ENCODE assay signal across 26 cellular contexts in genomic region chr5:149681252-149681651, GRCh38. TPM values are rescaled to one million over a fixed set of nuclear protein-coding genes. Genes with fewer than 3 reads are reported as not detected.
A peak's percentile ranks its signal among the peaks of the same experiment; 100 is the strongest.
DNase-seq lines count a peak whose midpoint lies in the region; FAIRE-seq and TF ChIP-seq lines count a peak whose summit lies in the region.
"Had no signal": no experiment of that assay in that cellular context is flagged by ENCODE, and none has a peak within 500 bp of the region (broad histone marks: within the 10 kb centered on the region; RNA-seq: fewer than 3 reads in every experiment).

No MANE protein-coding gene starts in this region.

- no peak for TF ChIP-seq POLR2A in GM12892 (IDR thresholded peaks at IDR 0.05; ENCODE audit: low read depth, low read length)

- H3K27me3 ChIP-seq in mucosa of rectum (ENCODE audit: control insufficient read depth in 2 of 2, insufficient read depth in 2 of 2, low read length in 2 of 2), result no peaks in the 10 kb centered on the region
- H3K27me3 ChIP-seq: gastroesophageal sphincter, Peyer's patch, transverse colon had no signal

- peaks cover 7 to 9% of the 10 kb centered on the region in 2 donors for H3K4me1 ChIP-seq in mucosa of rectum (ENCODE audit: control insufficient read depth in 2 of 2, insufficient read depth in 2 of 2, low read length in 2 of 2)
- H3K4me1 ChIP-seq: gastroesophageal sphincter, neural progenitor cell had no signal

- DNase-seq in GM12892 (ENCODE audit: insufficient read length) (no peak), NCI-H2227 treated with DMSO at 0.1 percent for 48 hours (lab: John Stamatoyannopoulos, UW) (no peak), DMS114 treated with DMSO at 0.1 percent for 48 hours (lab: John Stamatoyannopoulos, UW; ENCODE audit: unreplicated experiment) (no peak)
- no peak for DNase-seq in activated naive CD4-positive, alpha-beta T cell treated with anti-CD3 and anti-CD28 coated beads, Interleukin-2, amount 50 U/mL, for 16 hours
- DNase-seq: activated CD4-positive, alpha-beta T cell treated with anti-CD3 and anti-CD28 coated beads for 4 hours; activated naive CD4-positive, alpha-beta T cell treated with anti-CD3 and anti-CD28 coated beads, Interleukin-2, amount 10 ng/mL, durations not matched to agents 7 days and 5 days; DND-41; mammary epithelial cell; NCI-H1436; NCI-H2081 treated with DMSO at 0.1 percent for 48 hours; NCI-H345; stimulated activated CD4-positive, alpha-beta T cell treated with anti-CD3 and anti-CD28 coated beads, Interleukin-12 subunit alpha, Interleukin-12 subunit beta, amount 100 ng/mL, for 4 hours; stimulated activated CD4-positive, alpha-beta T cell treated with anti-CD3 and anti-CD28 coated beads, Interleukin-4, amount 100 ng/mL, for 1 hour; SW 1271 had no signal

- H3K36me3 Mint-ChIP-seq in dendritic cell treated with granulocyte-macrophage colony-stimulating factor and Interleukin-4, amounts not matched to agents 40 ng/mL and 50 ng/mL, for 4 days (ENCODE audit: low read depth), result no peaks in the 10 kb centered on the region
- H3K36me3 Mint-ChIP-seq: activated naive CD4-positive, alpha-beta T cell treated with anti-CD3 and anti-CD28 coated beads, Interleukin-2, amount 10 ng/mL, durations not matched to agents 7 days and 5 days; brain; neural progenitor cell had no signal

- intact Hi-C loops in dendritic cell treated with granulocyte-macrophage colony-stimulating factor and Interleukin-4, amounts not matched to agents 40 ng/mL and 50 ng/mL, for 4 days (cut with micrococcal nuclease), result loop anchor here (2.0 kb wide), 2 partner anchors 14 to 50 kb away; partner anchors contain the start of gene PPARGC1B

- H3K36me3 ChIP-seq in mucosa of rectum (ENCODE audit: control insufficient read depth in 2 of 2, insufficient read depth in 2 of 2, low read length in 2 of 2), result no peaks in the 10 kb centered on the region
- H3K36me3 ChIP-seq: gastroesophageal sphincter, neural progenitor cell, Peyer's patch, transverse colon had no signal

- no peaks in the 10 kb centered on the region for H3K9me3 Mint-ChIP-seq in dendritic cell treated with granulocyte-macrophage colony-stimulating factor and Interleukin-4, amounts not matched to agents 40 ng/mL and 50 ng/mL, for 4 days
- H3K9me3 Mint-ChIP-seq: activated naive CD4-positive, alpha-beta T cell treated with anti-CD3 and anti-CD28 coated beads, Interleukin-2, amount 10 ng/mL, durations not matched to agents 7 days and 5 days; activated T-helper 17 cell treated with anti-CD3 and anti-CD28 coated beads, Interleukin-2, amount 50 U/mL, for 72 hours; neural progenitor cell had no signal

- H3K27ac ChIP-seq in mucosa of rectum (ENCODE audit: low read depth in 2 of 2, low read length in 2 of 2), result peak overlapping the region; percentile 25 to 26
- peak overlapping the region; percentile 9 for H3K27ac ChIP-seq in temporal lobe (ENCODE audit: low read depth, low read length)
- H3K27ac ChIP-seq: gastroesophageal sphincter, KMS-11, neural progenitor cell had no signal

- H3K9ac ChIP-seq in mucosa of rectum (ENCODE audit: low read depth in 1 of 2, low read length in 2 of 2), result no peak overlapping the region
- H3K9ac ChIP-seq: KMS-11, neural progenitor cell had no signal

- H3K4me3 ChIP-seq in mucosa of rectum (ENCODE audit: low read length in 2 of 2), result no peak overlapping the region
- H3K4me3 ChIP-seq: gastroesophageal sphincter, neural progenitor cell, Peyer's patch, transverse colon had no signal

- H3K4me3 Mint-ChIP-seq in dendritic cell treated with granulocyte-macrophage colony-stimulating factor and Interleukin-4, amounts not matched to agents 40 ng/mL and 50 ng/mL, for 4 days, result peak overlapping the region; percentile 6
- H3K4me3 Mint-ChIP-seq: activated naive CD4-positive, alpha-beta T cell treated with anti-CD3 and anti-CD28 coated beads, Interleukin-2, amount 10 ng/mL, durations not matched to agents 7 days and 5 days; activated T-helper 17 cell treated with anti-CD3 and anti-CD28 coated beads, Interleukin-2, amount 50 U/mL, for 72 hours; brain; neural progenitor cell had no signal

- peak; percentile 17 for FAIRE-seq in GM12892 (lab: Jason Lieb, UNC)
- FAIRE-seq: endothelial cell of umbilical vein, H54 had no signal

- H3K27ac Mint-ChIP-seq in dendritic cell treated with granulocyte-macrophage colony-stimulating factor and Interleukin-4, amounts not matched to agents 40 ng/mL and 50 ng/mL, for 4 days, result peak overlapping the region; percentile 91
- H3K27ac Mint-ChIP-seq: activated naive CD4-positive, alpha-beta T cell treated with anti-CD3 and anti-CD28 coated beads, Interleukin-2, amount 10 ng/mL, durations not matched to agents 7 days and 5 days; activated T-helper 17 cell treated with anti-CD3 and anti-CD28 coated beads, Interleukin-2, amount 50 U/mL, for 72 hours; brain; neural progenitor cell had no signal

- H3K9me3 ChIP-seq in mucosa of rectum (ENCODE audit: control insufficient read depth in 2 of 2, low read length in 2 of 2), result no peaks in the 10 kb centered on the region
- H3K9me3 ChIP-seq: gastroesophageal sphincter, Peyer's patch, transverse colon had no signal

- H3K4me1 Mint-ChIP-seq in dendritic cell treated with granulocyte-macrophage colony-stimulating factor and Interleukin-4, amounts not matched to agents 40 ng/mL and 50 ng/mL, for 4 days (ENCODE audit: low read depth), result peaks cover 88% of the 10 kb centered on the region
- H3K4me1 Mint-ChIP-seq: activated naive CD4-positive, alpha-beta T cell treated with anti-CD3 and anti-CD28 coated beads, Interleukin-2, amount 10 ng/mL, durations not matched to agents 7 days and 5 days; activated T-helper 17 cell treated with anti-CD3 and anti-CD28 coated beads, Interleukin-2, amount 50 U/mL, for 72 hours; brain; neural progenitor cell had no signal

- H3K27me3 Mint-ChIP-seq in dendritic cell treated with granulocyte-macrophage colony-stimulating factor and Interleukin-4, amounts not matched to agents 40 ng/mL and 50 ng/mL, for 4 days, result no peaks in the 10 kb centered on the region

RNA-seq across cellular contexts. Expression of gene PPARGC1B, which starts 48.9 kb away (rescaled TPM):
- polyA plus RNA-seq in GM12892 (2012; ENCODE audit: missing spikeins), result 4.7 TPM
- 0.74 TPM for total RNA-seq in temporal lobe
